Comparison of ENCODE assay signal across 22 cellular contexts in genomic region chr14:101248056-101248725, GRCh38.
A peak's percentile ranks its signal among the peaks of the same experiment; 100 is the strongest.
DNase-seq lines count a peak whose midpoint lies in the region; ATAC-seq and TF ChIP-seq lines count a peak whose summit lies in the region.
"Had no signal": no experiment of that assay in that cellular context is flagged by ENCODE, and none has a peak within 500 bp of the region (broad histone marks: within the 10 kb centered on the region; RNA-seq: fewer than 3 reads in every experiment).

No MANE protein-coding gene starts in this region.

- H3K27ac Mint-ChIP-seq in neural crest cell (ENCODE audit: unreplicated experiment) = peak overlapping the region; percentile 72
- H3K27ac Mint-ChIP-seq: GM23338, IgD-negative memory B cell had no signal

- TF ChIP-seq CTCF in heart left ventricle (IDR thresholded peaks at IDR 0.05) = no peak
- TF ChIP-seq CTCF in heart right ventricle (IDR thresholded peaks at IDR 0.05) = no peak
- TF ChIP-seq CTCF in neural crest cell (conservative IDR thresholded peaks at IDR 0.05) = no peak
- no peak for TF ChIP-seq CTCF in upper lobe of right lung (IDR thresholded peaks at IDR 0.05)

- no peaks in the 10 kb centered on the region for H3K27me3 Mint-ChIP-seq in neural crest cell (ENCODE audit: low read depth)

- ATAC-seq in heart left ventricle = no peak
- no peak for ATAC-seq in heart right ventricle
- no peak for ATAC-seq in GM18909 (IDR thresholded peaks at IDR 0.05; ENCODE audit: poor library complexity, unreplicated experiment)
- no peak for ATAC-seq in upper lobe of right lung
- ATAC-seq: GM23338, HCT116, PC-3 had no signal

- no peaks in the 10 kb centered on the region for H3K36me3 Mint-ChIP-seq in neural crest cell (ENCODE audit: low read depth)
- H3K36me3 Mint-ChIP-seq: IgD-negative memory B cell had no signal

- no peak overlapping the region for H3K4me3 Mint-ChIP-seq in neural crest cell
- H3K4me3 Mint-ChIP-seq: GM23338 had no signal

- no peak for TF ChIP-seq POLR2A in heart left ventricle (IDR thresholded peaks at IDR 0.05)

- H3K27me3 ChIP-seq in heart left ventricle (peaks cover 0 to 5% (median 0%) of the 10 kb centered on the region in 9 donors), heart right ventricle (peaks cover 0 to 26% (median 11%) of the 10 kb centered on the region in 7 donors), upper lobe of right lung (no peaks in the 10 kb centered on the region)
- H3K27me3 ChIP-seq: SJCRH30 had no signal

- H3K4me1 Mint-ChIP-seq in neural crest cell = no peaks in the 10 kb centered on the region
- H3K4me1 Mint-ChIP-seq: GM23338, IgD-negative memory B cell had no signal

- H3K9me3 ChIP-seq in heart left ventricle (peaks cover 0 to 4% (median 0%) of the 10 kb centered on the region in 12 donors), heart right ventricle (peaks cover 0 to 8% (median 0%) of the 10 kb centered on the region in 11 donors), upper lobe of right lung (no peaks in the 10 kb centered on the region)
- H3K9me3 ChIP-seq: SJCRH30 had no signal

- H3K4me3 ChIP-seq in heart left ventricle (no peak overlapping the region), heart right ventricle (no peak overlapping the region), upper lobe of right lung (no peak overlapping the region)
- H3K4me3 ChIP-seq: GM23338, SJCRH30 had no signal

- H3K4me1 ChIP-seq in heart left ventricle (no peaks in the 10 kb centered on the region), heart right ventricle (no peaks in the 10 kb centered on the region), upper lobe of right lung (no peaks in the 10 kb centered on the region)
- H3K4me1 ChIP-seq: SJCRH30 had no signal

- intact Hi-C loops in heart left ventricle (cut with DNase I) = no loop called here
- intact Hi-C loops in heart right ventricle (cut with DNase I) = no loop called here
- intact Hi-C loops in upper lobe of right lung (cut with DNase I) = no loop called here

- H3K27ac ChIP-seq in heart left ventricle (no peak overlapping the region), heart right ventricle (no peak overlapping the region), angular gyrus (ENCODE audit: low read depth, low read length) (peak overlapping the region; percentile 71), upper lobe of right lung (no peak overlapping the region)
- H3K27ac ChIP-seq: C4-2B, SJCRH30 had no signal

- H3K36me3 ChIP-seq in heart left ventricle (no peaks in the 10 kb centered on the region), heart right ventricle (no peaks in the 10 kb centered on the region), upper lobe of right lung (no peaks in the 10 kb centered on the region)
- H3K36me3 ChIP-seq: SJCRH30 had no signal

- no peaks in the 10 kb centered on the region for H3K9me3 Mint-ChIP-seq in neural crest cell
- H3K9me3 Mint-ChIP-seq: GM23338 had no signal

- peak in 3 of 5 donors; percentile 1 to 50 (median 14) for DNase-seq in heart left ventricle
- DNase-seq in heart right ventricle = no peak
- no peak for DNase-seq in neural crest cell (ENCODE audit: low read depth, low spot score)
- DNase-seq in upper lobe of right lung = no peak
- no peak for DNase-seq in ureter (ENCODE audit: low spot score)
- DNase-seq: ACHN, AML-193, DMS79 treated with DMSO at 0.1 percent for 48 hours, Karpas-422, NCI-H1436 treated with DMSO at 0.1 percent for 48 hours, NCI-H2029, NCI-H345, NCI-H526, PC-3, RPMI8226, SJCRH30 had no signal

- WGBS in heart left ventricle, 4 donors = 86 to 91% (median 87%) methylated on average over 12 to 16 of the region's 16 CpGs
- WGBS in heart right ventricle, 2 donors = 89 to 91% methylated on average over 16 of the region's 16 CpGs

Comparison
In these comparisons a context has a peak if more than half of its experiments do, and no peak if none do; other contexts are left out.
1. DNase-seq: peak in heart left ventricle (3 of 5); none in heart right ventricle (0 of 2), neural crest cell (single experiment), upper lobe of right lung (single experiment) and ureter (single experiment).